Comparison of ENCODE assay signal across 18 cellular contexts in genomic region chr1:22680736-22681135, GRCh38. TPM values are rescaled to one million over a fixed set of nuclear protein-coding genes. Genes with fewer than 3 reads are reported as not detected.
DNase-seq lines count a peak whose midpoint lies in the region; ATAC-seq and TF ChIP-seq lines count a peak whose summit lies in the region.
"Had no signal": no experiment of that assay in that cellular context is flagged by ENCODE, and none has a peak within 500 bp of the region (broad histone marks: within the 10 kb centered on the region; RNA-seq: fewer than 3 reads in every experiment).

No MANE protein-coding gene starts in this region.

- H3K9me3 ChIP-seq in mucosa of rectum (ENCODE audit: control insufficient read depth in 2 of 2, low read length in 2 of 2) (no peaks in the 10 kb centered on the region), tibial artery (no peaks in the 10 kb centered on the region)
- H3K9me3 ChIP-seq: A549, MG63 had no signal

- no peaks in the 10 kb centered on the region for H3K36me3 ChIP-seq in mucosa of rectum (ENCODE audit: control insufficient read depth in 2 of 2, insufficient read depth in 2 of 2, low read length in 2 of 2)
- H3K36me3 ChIP-seq in tibial artery = no peaks in the 10 kb centered on the region
- H3K36me3 ChIP-seq: MG63 had no signal

- H3K36me3 Mint-ChIP-seq in chondrocyte (ENCODE audit: low read depth) = peaks cover 1% of the 10 kb centered on the region
- H3K36me3 Mint-ChIP-seq: CD4-positive, CD25-positive, alpha-beta regulatory T cell had no signal

- no peak overlapping the region for H3K27ac Mint-ChIP-seq in chondrocyte (ENCODE audit: unreplicated experiment)
- H3K27ac Mint-ChIP-seq: CD4-positive, CD25-positive, alpha-beta regulatory T cell had no signal

- no peak for TF ChIP-seq CTCF in C4-2B (conservative IDR thresholded peaks at IDR 0.05)
- no peak for TF ChIP-seq CTCF in chondrocyte (IDR thresholded peaks at IDR 0.05)
- no peak for TF ChIP-seq CTCF in tibial artery (IDR thresholded peaks at IDR 0.05)

- H3K27me3 ChIP-seq in mucosa of rectum (ENCODE audit: control insufficient read depth in 2 of 2, insufficient read depth in 2 of 2, low read length in 2 of 2) (no peaks in the 10 kb centered on the region), tibial artery (peaks cover 0 to 58% of the 10 kb centered on the region in 2 donors)
- H3K27me3 ChIP-seq: MG63 had no signal

- H3K4me3 Mint-ChIP-seq in chondrocyte (ENCODE audit: unreplicated experiment) = no peak overlapping the region
- H3K4me3 Mint-ChIP-seq: CD4-positive, CD25-positive, alpha-beta regulatory T cell had no signal

- peak overlapping the region; percentile 15 for H3K27ac ChIP-seq in C4-2B
- peak overlapping the region; percentile 48 to 64 for H3K27ac ChIP-seq in mucosa of rectum (ENCODE audit: low read depth in 2 of 2, low read length in 2 of 2)
- H3K27ac ChIP-seq in tibial artery = no peak overlapping the region
- H3K27ac ChIP-seq: A549 had no signal

- H3K27me3 Mint-ChIP-seq in chondrocyte (ENCODE audit: low read depth) = peaks cover 31% of the 10 kb centered on the region
- H3K27me3 Mint-ChIP-seq: CD4-positive, CD25-positive, alpha-beta regulatory T cell had no signal

- no peaks in the 10 kb centered on the region for H3K9me3 Mint-ChIP-seq in chondrocyte (ENCODE audit: low read depth)

- H3K4me1 ChIP-seq in mucosa of rectum (ENCODE audit: control insufficient read depth in 2 of 2, insufficient read depth in 2 of 2, low read length in 2 of 2) = peaks cover 22 to 24% of the 10 kb centered on the region in 2 donors
- H3K4me1 ChIP-seq in tibial artery = no peaks in the 10 kb centered on the region
- H3K4me1 ChIP-seq: A549 had no signal

- no peak for ATAC-seq in GM21825 (IDR thresholded peaks at IDR 0.05; ENCODE audit: unreplicated experiment)
- ATAC-seq: A549 had no signal

- H3K4me3 ChIP-seq in mucosa of rectum (ENCODE audit: low read length in 2 of 2) = no peak overlapping the region
- H3K4me3 ChIP-seq in tibial artery = no peak overlapping the region
- H3K4me3 ChIP-seq: A549, MG63 had no signal

- DNase-seq in HT-29 (ENCODE audit: low spot score) (peak; percentile 36), NCI-H69 (lab: John Stamatoyannopoulos, UW) (peak; percentile 70), chondrocyte (ENCODE audit: low spot score) (no peak), tibial artery (no peak)
- no peak for DNase-seq in activated CD4-positive, alpha-beta T cell treated with anti-CD3 and anti-CD28 coated beads, Interleukin-2, amount 50 U/mL, for 4 hours
- DNase-seq: CD4-positive, CD25-positive, alpha-beta regulatory T cell; KG1; MG63; NCI-H1436; NCI-H2107; NCI-H446 treated with DMSO at 0.1 percent for 48 hours; SIG-M5 had no signal

- intact Hi-C loops in tibial artery (cut with DNase I; ENCODE audit: low total_unique reads) = no loop called here

- peaks cover 3% of the 10 kb centered on the region for H3K4me1 Mint-ChIP-seq in chondrocyte (ENCODE audit: low read depth)
- H3K4me1 Mint-ChIP-seq: CD4-positive, CD25-positive, alpha-beta regulatory T cell had no signal

- H3K9ac ChIP-seq in mucosa of rectum (ENCODE audit: low read depth in 1 of 2, low read length in 2 of 2) = peak overlapping the region in 1 of 2 donors; percentile 23

RNA-seq across cellular contexts. Expression of gene C1QB, which starts 27.7 kb away (rescaled TPM):
- not detected in 2 replicates for total RNA-seq in HT-29 (2014; rRNA removed; shearing (Covaris generic))
- total RNA-seq in chondrocyte = not detected in 3 replicates
- total RNA-seq: CD4-positive, CD25-positive, alpha-beta regulatory T cell; OCI-LY7; RPMI7951 had no signal

RNA-seq across cellular contexts. Expression of gene EPHB2, which starts 29.9 kb away (rescaled TPM):
- total RNA-seq in HT-29 (2014; rRNA removed; shearing (Covaris generic)) = 2.0 and 3.3 TPM in 2 replicates
- total RNA-seq in chondrocyte = 44.6 to 57.5 TPM (median 48.0 TPM) in 3 replicates
- total RNA-seq: CD4-positive, CD25-positive, alpha-beta regulatory T cell had no signal

RNA-seq across cellular contexts. Expression of gene C1QC, which starts 37.3 kb away (rescaled TPM):
- not detected in 2 replicates for total RNA-seq in HT-29 (2014; rRNA removed; shearing (Covaris generic))
- total RNA-seq in chondrocyte = not detected in 3 replicates
- total RNA-seq: CD4-positive, CD25-positive, alpha-beta regulatory T cell; OCI-LY7; RPMI7951 had no signal

RNA-seq across cellular contexts. Expression of gene C1QA, which starts 44.3 kb away (rescaled TPM):
- not detected in 2 replicates for total RNA-seq in HT-29 (2014; rRNA removed; shearing (Covaris generic))
- total RNA-seq in chondrocyte = not detected in 3 replicates
- total RNA-seq: CD4-positive, CD25-positive, alpha-beta regulatory T cell; OCI-LY7; RPMI7951 had no signal

Comparison
In these comparisons a context has a peak if more than half of its experiments do, and no peak if none do; other contexts are left out.
1. H3K27ac ChIP-seq: peak in C4-2B (single experiment) and mucosa of rectum (2 of 2); none in tibial artery (0 of 2).
2. DNase-seq: peak in HT-29 (single experiment) and NCI-H69 (single experiment); none in chondrocyte (single experiment), activated CD4-positive, alpha-beta T cell treated with anti-CD3 and anti-CD28 coated beads, Interleukin-2, amount 50 U/mL, for 4 hours (0 of 2) and tibial artery (0 of 2).
3. RNA of gene EPHB2, which starts 29.9 kb away (total RNA-seq): 44.6 to 57.5 TPM in chondrocyte; 2.0 to 3.3 TPM in HT-29; every median in the first group is over 10 times any median in the second.